Comparison of ENCODE assay signal across 22 cellular contexts in the genomic region with DNA sequence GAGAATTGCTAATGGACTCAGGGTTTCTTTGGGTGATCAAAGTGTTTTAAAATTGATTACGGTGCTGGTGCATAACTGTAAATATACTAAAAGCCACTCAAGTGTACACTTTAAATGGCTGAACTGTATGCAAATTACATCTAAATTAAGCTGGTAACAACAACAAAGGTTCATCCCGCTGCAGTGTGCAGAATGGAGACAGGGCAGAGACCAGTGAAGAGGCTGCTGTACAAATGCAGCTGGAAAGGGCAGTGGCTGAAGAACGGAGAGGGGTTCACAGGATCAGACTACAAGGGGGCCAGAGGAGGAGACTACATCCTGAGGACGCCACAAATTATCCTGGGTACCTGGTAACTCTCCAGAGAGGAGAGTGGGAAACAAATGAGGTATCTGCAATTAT.
"Had no signal": no experiment of that assay in that cellular context is flagged by ENCODE, and none has a peak within 500 bp of the region (broad histone marks: within the 10 kb centered on the region; RNA-seq: fewer than 3 reads in every experiment).

No MANE protein-coding gene starts in this region.

- ATAC-seq: activated CD4-positive, CD25-positive, alpha-beta regulatory T cell treated with anti-CD3 and anti-CD28 coated beads, Interleukin-2, amount 50 U/mL, for 24 hours; left lobe of liver; stimulated activated naive CD8-positive, alpha-beta T cell treated with anti-CD3 and anti-CD28 coated beads, Interleukin-15, Interleukin-2, amounts not matched to agents 100 U/mL and 50 U/mL, for 24 hours had no signal

- H3K9me3 ChIP-seq: tibial nerve had no signal

- H3K9me3 Mint-ChIP-seq: endodermal cell had no signal

- H3K4me3 ChIP-seq: dorsolateral prefrontal cortex, tibial nerve had no signal

- H3K27ac ChIP-seq: brain microvascular endothelial cell, tibial nerve had no signal

- H3K4me1 ChIP-seq: tibial nerve had no signal

- H3K4me1 Mint-ChIP-seq: endodermal cell had no signal

- DNase-seq: activated CD4-positive, alpha-beta T cell treated with anti-CD3 and anti-CD28 coated beads, Interleukin-2, amount 50 U/mL, for 4 hours; activated naive CD4-positive, alpha-beta T cell; activated T-cell treated with anti-CD3 and anti-CD28 coated beads for 4 hours; aorta; brain microvascular endothelial cell; central memory CD4-positive, alpha-beta T cell; dorsolateral prefrontal cortex; endodermal cell; erythroblast; foreskin melanocyte; hypothalamus; islet precursor cell; midbrain; occipital lobe; stimulated activated CD4-positive, alpha-beta T cell treated with anti-CD3 and anti-CD28 coated beads, Interleukin-12 subunit alpha, Interleukin-12 subunit beta, amount 100 ng/mL, for 4 hours; stimulated activated CD4-positive, alpha-beta T cell treated with anti-CD3 and anti-CD28 coated beads, Interleukin-1b, Interleukin-23, amount 100 ng/mL, for 48 hours; stimulated activated CD8-positive, alpha-beta memory T cell treated with anti-CD3 and anti-CD28 coated beads, Interleukin-4, amount 100 ng/mL, for 48 hours; stimulated activated naive CD8-positive, alpha-beta T cell treated with anti-CD3 and anti-CD28 coated beads, Interleukin-15, Interleukin-2, amounts not matched to agents 100 U/mL and 50 U/mL, for 24 hours; substantia nigra had no signal

- H3K4me3 Mint-ChIP-seq: endodermal cell had no signal

- H3K27ac Mint-ChIP-seq: endodermal cell had no signal

- H3K27me3 ChIP-seq: brain microvascular endothelial cell, dorsolateral prefrontal cortex, tibial nerve had no signal
